In the genomic region with DNA sequence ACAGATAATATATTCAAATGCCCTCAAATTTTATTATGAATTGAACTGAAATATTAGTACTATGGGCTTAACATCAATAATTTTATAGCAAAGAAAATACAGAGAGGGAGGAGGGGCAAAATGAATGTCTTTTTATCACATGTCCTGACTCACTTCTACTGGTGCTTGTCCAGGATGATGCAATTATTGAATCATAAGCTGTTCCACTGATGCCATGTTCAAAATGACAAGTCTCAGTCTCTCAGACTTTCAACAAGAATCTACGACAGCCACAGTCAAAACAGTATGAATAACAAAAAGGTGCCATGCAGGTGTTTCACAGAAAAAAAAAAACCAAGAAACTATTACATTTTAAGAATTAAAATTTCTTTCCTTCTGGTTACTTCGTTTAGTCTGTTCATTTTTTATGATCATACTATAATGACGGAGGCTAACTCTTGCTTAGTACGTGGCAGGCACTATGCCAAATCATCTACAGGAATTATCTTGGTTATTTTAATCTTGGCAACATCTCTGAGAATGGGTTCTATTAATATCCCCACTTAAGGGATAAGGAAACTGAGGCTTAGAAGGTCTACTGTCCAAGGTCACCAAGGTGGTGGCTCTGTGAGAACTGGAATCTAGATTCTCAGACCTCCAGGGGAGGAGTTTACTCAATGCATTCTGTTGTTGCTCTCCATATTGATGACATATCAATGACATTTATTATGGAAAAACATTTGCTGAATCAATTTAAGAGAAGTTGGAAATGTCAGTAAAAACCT, we compare ENCODE assay signal across 11 cellular contexts.
DNase-seq lines count a peak whose midpoint lies in the region; ATAC-seq lines count a peak whose summit lies in the region.
"Had no signal": no experiment of that assay in that cellular context is flagged by ENCODE, and none has a peak within 500 bp of the region (broad histone marks: within the 10 kb centered on the region; RNA-seq: fewer than 3 reads in every experiment).

No MANE protein-coding gene starts in this region.

- peak; percentile 44 for ATAC-seq in HG02973 (IDR thresholded peaks at IDR 0.05; ENCODE audit: unreplicated experiment)
- ATAC-seq in GM19395 (IDR thresholded peaks at IDR 0.05; ENCODE audit: unreplicated experiment), result no peak
- no peak for ATAC-seq in HG03108 (IDR thresholded peaks at IDR 0.05; ENCODE audit: unreplicated experiment)
- ATAC-seq: effector memory CD8-positive, alpha-beta T cell had no signal

- in situ Hi-C loops in ACHN (cut with HindIII; ENCODE audit: low pct_ligation_motif_present, low pct_unique_long_range_greater_than_20kb, low sequenced_read_pairs), result no loop called here

- DNase-seq in ACHN (peak; percentile 37), amniotic stem cell (lab: John Stamatoyannopoulos, UW) (peak; percentile 8), kidney glomerular epithelial cell (lab: John Stamatoyannopoulos, UW) (peak; percentile 16)
- no peak for DNase-seq in central memory CD4-positive, alpha-beta T cell
- DNase-seq in stimulated activated CD4-positive, alpha-beta T cell treated with anti-CD3 and anti-CD28 coated beads, Interleukin-4, amount 100 ng/mL, for 1 hour, result no peak
- DNase-seq: activated CD4-positive, alpha-beta T cell treated with anti-CD3 and anti-CD28 coated beads for 48 hours; DMS153; effector memory CD8-positive, alpha-beta T cell had no signal

Comparison
In these comparisons a context has a peak if more than half of its experiments do, and no peak if none do; other contexts are left out.
1. DNase-seq: peak in ACHN (single experiment), amniotic stem cell (single experiment) and kidney glomerular epithelial cell (single experiment); none in central memory CD4-positive, alpha-beta T cell (single experiment) and stimulated activated CD4-positive, alpha-beta T cell treated with anti-CD3 and anti-CD28 coated beads, Interleukin-4, amount 100 ng/mL, for 1 hour (single experiment).